ENCODE assay signal across 8 cellular contexts in genomic region chr11:96272542-96273306, GRCh38.
DNase-seq lines count a peak whose midpoint lies in the region; ATAC-seq and TF ChIP-seq lines count a peak whose summit lies in the region.

No MANE protein-coding gene starts in this region.

- H3K36me3 ChIP-seq in trophoblast cell (ENCODE audit: control insufficient read depth in 1 of 2, insufficient read depth in 2 of 2, low read length in 2 of 2) (peaks cover 12 to 15% of the 10 kb centered on the region in 2 experiments), gastrocnemius medialis (no peaks in the 10 kb centered on the region)

- H3K4me1 ChIP-seq in trophoblast cell (ENCODE audit: control insufficient read depth in 1 of 2, insufficient read depth in 2 of 2, low read length in 2 of 2) (peaks cover 10 to 11% of the 10 kb centered on the region in 2 experiments), gastrocnemius medialis (peaks cover 0 to 4% of the 10 kb centered on the region in 2 donors)

- no peaks in the 10 kb centered on the region for H3K9me3 Mint-ChIP-seq in central memory CD8-positive, alpha-beta T cell
- peaks cover 6% of the 10 kb centered on the region for H3K9me3 Mint-ChIP-seq in natural killer cell treated with Interleukin-12 subunit alpha and Interleukin-12 subunit beta and Interleukin-15 and Interleukin-18, amount 100 ng/mL, for 72 hours

- no peak for TF ChIP-seq CTCF in gastrocnemius medialis (IDR thresholded peaks at IDR 0.05 in 4 of 5, conservative IDR thresholded peaks at IDR 0.05 in 1 of 5)

- H3K27ac Mint-ChIP-seq in central memory CD8-positive, alpha-beta T cell (ENCODE audit: low read depth), result peak overlapping the region; percentile 65
- H3K27ac Mint-ChIP-seq in natural killer cell treated with Interleukin-12 subunit alpha and Interleukin-12 subunit beta and Interleukin-15 and Interleukin-18, amount 100 ng/mL, for 72 hours, result peak overlapping the region in 1 of 2 donors; percentile 13

- H3K18ac ChIP-seq in trophoblast cell (ENCODE audit: low read length), result no peak overlapping the region

- H2BK5ac ChIP-seq in trophoblast cell (ENCODE audit: low read depth, low read length, poor library complexity), result no peak overlapping the region

- H3K4me2 ChIP-seq in trophoblast cell (ENCODE audit: low read length), result peak overlapping the region; percentile 26

- no peak overlapping the region for H2BK120ac ChIP-seq in trophoblast cell (ENCODE audit: insufficient read depth, low read length, poor library complexity)

- H3K27me3 ChIP-seq in trophoblast cell (ENCODE audit: insufficient read depth, low read length), result no peaks in the 10 kb centered on the region
- H3K27me3 ChIP-seq in gastrocnemius medialis, result no peaks in the 10 kb centered on the region

- H2AFZ ChIP-seq in trophoblast cell (ENCODE audit: insufficient read depth, low read length, poor library complexity), result no peak overlapping the region

- peaks cover 9% of the 10 kb centered on the region for H3K36me3 Mint-ChIP-seq in central memory CD8-positive, alpha-beta T cell (ENCODE audit: insufficient read depth)
- peaks cover 9% of the 10 kb centered on the region for H3K36me3 Mint-ChIP-seq in natural killer cell treated with Interleukin-12 subunit alpha and Interleukin-12 subunit beta and Interleukin-15 and Interleukin-18, amount 100 ng/mL, for 72 hours

- TF ChIP-seq POLR2A in gastrocnemius medialis (IDR thresholded peaks at IDR 0.05), result no peak

- peaks cover 6% of the 10 kb centered on the region for H3K79me2 ChIP-seq in trophoblast cell (ENCODE audit: control insufficient read depth, insufficient read depth, low read length, poor library complexity)

- peak; percentile 71 for ATAC-seq in GM19395 (IDR thresholded peaks at IDR 0.05; ENCODE audit: unreplicated experiment)
- peak; percentile 51 for ATAC-seq in HG03442 (IDR thresholded peaks at IDR 0.05; ENCODE audit: unreplicated experiment)
- peak; percentile 28 for ATAC-seq in central memory CD8-positive, alpha-beta T cell (replicated peaks; ENCODE audit: extremely low read depth, poor library complexity, severe bottlenecking)
- no peak for ATAC-seq in HG03196 (IDR thresholded peaks at IDR 0.05; ENCODE audit: unreplicated experiment)
- no peak for ATAC-seq in natural killer cell treated with Interleukin-12 subunit alpha and Interleukin-12 subunit beta and Interleukin-15 and Interleukin-18, amount 100 ng/mL, for 72 hours
- ATAC-seq in gastrocnemius medialis, result no peak

- no peak overlapping the region for H4K91ac ChIP-seq in trophoblast cell (ENCODE audit: low read depth, low read length)

- H3K79me1 ChIP-seq in trophoblast cell (ENCODE audit: low read length), result peaks cover 27% of the 10 kb centered on the region

- H2AK5ac ChIP-seq in trophoblast cell (ENCODE audit: low read length), result no peak overlapping the region

- no peak overlapping the region for H3K9ac ChIP-seq in trophoblast cell (ENCODE audit: low read length)

- no peak overlapping the region for H4K8ac ChIP-seq in trophoblast cell (ENCODE audit: low read depth, low read length)

- H3K4me3 ChIP-seq in trophoblast cell (ENCODE audit: low read depth, low read length) (no peak overlapping the region), gastrocnemius medialis (no peak overlapping the region)

- DNase-seq in central memory CD8-positive, alpha-beta T cell (ENCODE audit: low spot score in 2 of 2), result no peak
- DNase-seq in trophoblast cell (peak; percentile 81 to 94), gastrocnemius medialis (no peak), NCI-H2107 treated with DMSO at 0.1 percent for 48 hours (lab: John Stamatoyannopoulos, UW; ENCODE audit: unreplicated experiment) (no peak)
- no peak for DNase-seq in natural killer cell treated with Interleukin-12 subunit alpha and Interleukin-12 subunit beta and Interleukin-15 and Interleukin-18, amount 100 ng/mL, for 72 hours (ENCODE audit: low spot score)

- no peak overlapping the region for H3K14ac ChIP-seq in trophoblast cell (ENCODE audit: low read length)

- in situ Hi-C loops in gastrocnemius medialis (cut with MboI; ENCODE audit: low sequenced_read_pairs in 4 of 4), result no loop called here

- no peak overlapping the region for H3K4me3 Mint-ChIP-seq in central memory CD8-positive, alpha-beta T cell
- H3K4me3 Mint-ChIP-seq in natural killer cell treated with Interleukin-12 subunit alpha and Interleukin-12 subunit beta and Interleukin-15 and Interleukin-18, amount 100 ng/mL, for 72 hours, result no peak overlapping the region

- H3K4me1 Mint-ChIP-seq in central memory CD8-positive, alpha-beta T cell, result peaks cover 21% of the 10 kb centered on the region
- peaks cover 26% of the 10 kb centered on the region in 2 donors for H3K4me1 Mint-ChIP-seq in natural killer cell treated with Interleukin-12 subunit alpha and Interleukin-12 subunit beta and Interleukin-15 and Interleukin-18, amount 100 ng/mL, for 72 hours (ENCODE audit: low read depth in 2 of 2)

- H3K27me3 Mint-ChIP-seq in central memory CD8-positive, alpha-beta T cell, result no peaks in the 10 kb centered on the region
- H3K27me3 Mint-ChIP-seq in natural killer cell treated with Interleukin-12 subunit alpha and Interleukin-12 subunit beta and Interleukin-15 and Interleukin-18, amount 100 ng/mL, for 72 hours, result no peaks in the 10 kb centered on the region

- no CpG with 5 or more reads among the region's 3 CpGs for WGBS in trophoblast cell (ENCODE audit: extremely low coverage, insufficient coverage, insufficient read length)

- no peak overlapping the region for H3K4ac ChIP-seq in trophoblast cell (ENCODE audit: low read depth, low read length)

- H3K23ac ChIP-seq in trophoblast cell (ENCODE audit: low read length), result no peak overlapping the region

- H3K9me3 ChIP-seq in trophoblast cell (ENCODE audit: insufficient read depth, low read depth, low read length), result no peaks in the 10 kb centered on the region
- H3K9me3 ChIP-seq in gastrocnemius medialis, result no peaks in the 10 kb centered on the region

- intact Hi-C loops in gastrocnemius medialis (cut with DNase I; ENCODE audit: low total_unique reads), result no loop called here

- no peak overlapping the region for H2BK12ac ChIP-seq in trophoblast cell (ENCODE audit: low read length)

- no peak overlapping the region for H4K12ac ChIP-seq in trophoblast cell (ENCODE audit: low read depth, low read length)

- H3K27ac ChIP-seq in trophoblast cell (ENCODE audit: low read depth, low read length) (peak overlapping the region; percentile 95), gastrocnemius medialis (no peak overlapping the region)

Comparison
In these comparisons a context has a peak if more than half of its experiments do, and no peak if none do; other contexts are left out.
1. ATAC-seq: peak in GM19395 (single experiment), HG03442 (single experiment) and central memory CD8-positive, alpha-beta T cell (single experiment); none in HG03196 (single experiment), natural killer cell treated with Interleukin-12 subunit alpha and Interleukin-12 subunit beta and Interleukin-15 and Interleukin-18, amount 100 ng/mL, for 72 hours (0 of 2) and gastrocnemius medialis (0 of 2).
2. DNase-seq: peak in trophoblast cell (2 of 2); none in central memory CD8-positive, alpha-beta T cell (0 of 2), natural killer cell treated with Interleukin-12 subunit alpha and Interleukin-12 subunit beta and Interleukin-15 and Interleukin-18, amount 100 ng/mL, for 72 hours (single experiment), gastrocnemius medialis (0 of 2) and NCI-H2107 treated with DMSO at 0.1 percent for 48 hours (single experiment).